16 cellular contexts compared by ENCODE assay signal in genomic region chr2:171244970-171245782, GRCh38.
DNase-seq lines count a peak whose midpoint lies in the region; TF ChIP-seq lines count a peak whose summit lies in the region.
"Had no signal": no experiment of that assay in that cellular context is flagged by ENCODE, and none has a peak within 500 bp of the region (broad histone marks: within the 10 kb centered on the region; RNA-seq: fewer than 3 reads in every experiment).

No MANE protein-coding gene starts in this region.

- intact Hi-C loops in CD14-positive monocyte (cut with micrococcal nuclease), result no loop called here

- H3K4me1 ChIP-seq in effector memory CD4-positive, alpha-beta T cell (ENCODE audit: control insufficient read depth, insufficient read depth, low read length, poor library complexity, severe bottlenecking), result peaks cover 23% of the 10 kb centered on the region
- H3K4me1 ChIP-seq: upper lobe of left lung had no signal

- no peaks in the 10 kb centered on the region for H3K36me3 Mint-ChIP-seq in CD14-positive monocyte

- DNase-seq in CD14-positive monocyte (ENCODE audit: low spot score), result no peak
- peak; percentile 41 for DNase-seq in HT1080 (ENCODE audit: low read depth)
- peak; percentile 9 for DNase-seq in brain microvascular endothelial cell
- peak; percentile 3 to 15 for DNase-seq in lung microvascular endothelial cell (ENCODE audit: low read depth in 2 of 2)
- no peak for DNase-seq in HuH-7.5 (ENCODE audit: low spot score)
- DNase-seq in NCI-H1694 treated with DMSO at 0.1 percent for 48 hours (lab: John Stamatoyannopoulos, UW), result no peak
- DNase-seq in effector memory CD4-positive, alpha-beta T cell, result no peak
- no peak for DNase-seq in H4 (ENCODE audit: low spot score)
- DNase-seq: activated T-cell treated with anti-CD3 and anti-CD28 coated beads, Interleukin-2, amount 50 U/mL, for 24 hours; DMS153; KG1; NCI-H2227 treated with DMSO at 0.1 percent for 48 hours; Peyer's patch; retina; T-helper 9 cell had no signal

- H3K27ac ChIP-seq in brain microvascular endothelial cell, result peak overlapping the region; percentile 30
- no peak overlapping the region for H3K27ac ChIP-seq in effector memory CD4-positive, alpha-beta T cell (ENCODE audit: insufficient read depth, low read length, poor library complexity, severe bottlenecking)
- H3K27ac ChIP-seq: Peyer's patch had no signal

- H3K4me1 Mint-ChIP-seq in CD14-positive monocyte, result peaks cover 40% of the 10 kb centered on the region

- H3K27me3 ChIP-seq in brain microvascular endothelial cell (replicated peaks), result no peaks in the 10 kb centered on the region
- H3K27me3 ChIP-seq in effector memory CD4-positive, alpha-beta T cell (replicated peaks; ENCODE audit: control insufficient read depth, insufficient read depth, low read length, poor library complexity, severe bottlenecking), result no peaks in the 10 kb centered on the region
- H3K27me3 ChIP-seq: Peyer's patch, upper lobe of left lung had no signal

- peaks cover 5% of the 10 kb centered on the region for H3K9me3 ChIP-seq in effector memory CD4-positive, alpha-beta T cell (ENCODE audit: control insufficient read depth, low read length)

- H3K9me3 Mint-ChIP-seq in CD14-positive monocyte, result peaks cover 6 to 16% (median 8%) of the 10 kb centered on the region in 7 donors

- H3K36me3 ChIP-seq in brain microvascular endothelial cell (replicated peaks), result no peaks in the 10 kb centered on the region
- H3K36me3 ChIP-seq in effector memory CD4-positive, alpha-beta T cell (ENCODE audit: control insufficient read depth, insufficient read depth, low read length), result no peaks in the 10 kb centered on the region
- H3K36me3 ChIP-seq: Peyer's patch, upper lobe of left lung had no signal

- H3K27ac Mint-ChIP-seq in CD14-positive monocyte, result peak overlapping the region; percentile 46 to 91 (median 83)
- H3K27ac Mint-ChIP-seq: activated T-cell treated with anti-CD3 and anti-CD28 coated beads, Interleukin-2, amount 50 U/mL, for 24 hours had no signal

- H3K4me3 Mint-ChIP-seq in CD14-positive monocyte, result peak overlapping the region in 1 of 2 donors; percentile 11
- H3K4me3 Mint-ChIP-seq: activated T-cell treated with anti-CD3 and anti-CD28 coated beads, Interleukin-2, amount 50 U/mL, for 24 hours had no signal

- peaks cover 0 to 8% (median 2%) of the 10 kb centered on the region in 3 donors for H3K27me3 Mint-ChIP-seq in CD14-positive monocyte (ENCODE audit: low read depth in 3 of 3)
- H3K27me3 Mint-ChIP-seq: activated T-cell treated with anti-CD3 and anti-CD28 coated beads, Interleukin-2, amount 50 U/mL, for 24 hours had no signal

- H3K4me3 ChIP-seq in brain microvascular endothelial cell (ENCODE audit: low read depth, low read length), result no peak overlapping the region
- H3K4me3 ChIP-seq in effector memory CD4-positive, alpha-beta T cell (ENCODE audit: insufficient read depth, low read depth, low read length, poor library complexity, severe bottlenecking), result no peak overlapping the region
- H3K4me3 ChIP-seq: Peyer's patch, upper lobe of left lung had no signal

- TF ChIP-seq CTCF in CD14-positive monocyte (IDR thresholded peaks at IDR 0.05) (no peak), brain microvascular endothelial cell (IDR thresholded peaks at IDR 0.05; ENCODE audit: low read depth, low read length, missing control alignments) (no peak)

- in situ Hi-C loops in brain microvascular endothelial cell (cut with HindIII; ENCODE audit: low pct_ligation_motif_present, low sequenced_read_pairs), result no loop called here

Comparison
In these comparisons a context has a peak if more than half of its experiments do, and no peak if none do; other contexts are left out.
1. DNase-seq: peak in HT1080 (single experiment), brain microvascular endothelial cell (single experiment) and lung microvascular endothelial cell (2 of 2); none in CD14-positive monocyte (single experiment), HuH-7.5 (single experiment), NCI-H1694 treated with DMSO at 0.1 percent for 48 hours (single experiment), effector memory CD4-positive, alpha-beta T cell (0 of 3) and H4 (single experiment).